In genomic region chr22:38266120-38266519, GRCh38 we compare ENCODE assay signal across 2 cellular contexts.
TF ChIP-seq lines count a peak whose summit lies in the region.

No MANE protein-coding gene starts in this region.

TF ChIP-seq in HepG2, 621 proteins besides CTCF, POLR2A, EP300 and RAD21:
- TF ChIP-seq KLF11 (CRISPR knock-in tag; IDR thresholded peaks at IDR 0.05) (no peak), RAD51 (IDR thresholded peaks at IDR 0.05; ENCODE audit: borderline replicate concordance) (peak; percentile 21; the same call in 1 of the 2 replicates)

TF ChIP-seq in K562, 482 proteins besides CTCF, POLR2A, EP300 and RAD21 (continues in another document):
- TF ChIP-seq PURB (CRISPR knock-in tag; IDR thresholded peaks at IDR 0.05; ENCODE audit: low read depth) (no peak), TEAD4 (IDR thresholded peaks at IDR 0.05; ENCODE audit: low read length) (peak; percentile 14; the same call in 1 of the 2 replicates), TEAD4 (CRISPR knock-in tag; IDR thresholded peaks at IDR 0.05; ENCODE audit: borderline replicate concordance) (no peak), TOE1 (IDR thresholded peaks at IDR 0.05; ENCODE audit: borderline replicate concordance) (peak; percentile 98), TOE1 (CRISPR knock-in tag; IDR thresholded peaks at IDR 0.05; ENCODE audit: borderline replicate concordance, low read depth) (no peak), BHLHE40 (IDR thresholded peaks at IDR 0.05; ENCODE audit: low read length) (peak; percentile 91), TARDBP (IDR thresholded peaks at IDR 0.05) (no peak), CSDE1 (IDR thresholded peaks at IDR 0.05) (no peak), RFX5 (IDR thresholded peaks at IDR 0.05; ENCODE audit: low read depth, low read length) (no peak), CBX8 (IDR thresholded peaks at IDR 0.05; ENCODE audit: borderline replicate concordance, extremely low read depth, low read depth, low read length, poor library complexity, severe bottlenecking) (no peak), MTA1 (IDR thresholded peaks at IDR 0.05; ENCODE audit: borderline replicate concordance) (no peak), POLR3G (IDR thresholded peaks at IDR 0.05; ENCODE audit: extremely low read depth, insufficient read length, insufficient replicate concordance) (no peak), ZKSCAN3 (CRISPR knock-in tag; IDR thresholded peaks at IDR 0.05) (no peak), ZNF592 (IDR thresholded peaks at IDR 0.05) (peak; percentile 85), XRCC5 (IDR thresholded peaks at IDR 0.05; ENCODE audit: low read depth, low read length) (no peak), ZNF311 (CRISPR knock-in tag; IDR thresholded peaks at IDR 0.05) (no peak), SNRNP70 (optimal IDR thresholded peaks at IDR 0.05; ENCODE audit: low read depth, low read length) (no peak), CREB3L1 (IDR thresholded peaks at IDR 0.05; ENCODE audit: borderline replicate concordance, low read depth) (peak; percentile 41; the same call in 1 of the 2 replicates), JUND (IDR thresholded peaks at IDR 0.05; ENCODE audit: borderline replicate concordance, low read depth, low read length) (no peak), JUND (tag; IDR thresholded peaks at IDR 0.05; ENCODE audit: borderline replicate concordance, low read depth, low read length) (no peak; the same call in 2 of the 3 replicates), ADNP (tag; IDR thresholded peaks at IDR 0.05) (no peak), RHOXF2B (CRISPR knock-in tag; conservative IDR thresholded peaks at IDR 0.05) (no peak), RBM25 (IDR thresholded peaks at IDR 0.05; ENCODE audit: low read depth, low read length, severe bottlenecking) (no peak), IRF2 (CRISPR knock-in tag; IDR thresholded peaks at IDR 0.05) (no peak), HIVEP1 (CRISPR knock-in tag; IDR thresholded peaks at IDR 0.05) (no peak), KAT7 (CRISPR knock-in tag; IDR thresholded peaks at IDR 0.05; ENCODE audit: borderline replicate concordance) (no peak), ZNF263 (CRISPR knock-in tag; IDR thresholded peaks at IDR 0.05; ENCODE audit: borderline replicate concordance) (no peak), MCM3 (IDR thresholded peaks at IDR 0.05) (no peak), ZNF75A (CRISPR knock-in tag; IDR thresholded peaks at IDR 0.05) (no peak), MAX (CRISPR knock-in tag; IDR thresholded peaks at IDR 0.05) (peak; percentile 94), DPF2 (IDR thresholded peaks at IDR 0.05) (peak; percentile 42; the same call in 1 of the 2 replicates), E4F1 (CRISPR knock-in tag; IDR thresholded peaks at IDR 0.05; ENCODE audit: borderline replicate concordance) (no peak), CXXC5 (CRISPR knock-in tag; IDR thresholded peaks at IDR 0.05) (peak; percentile 71), MLLT1 (IDR thresholded peaks at IDR 0.05) (peak in 1 of 2 experiments; percentile 78; a peak in 2 of 4 replicates), HNRNPUL1 (IDR thresholded peaks at IDR 0.05; ENCODE audit: low read length) (no peak), ZNF77 (CRISPR knock-in tag; IDR thresholded peaks at IDR 0.05) (no peak), ZNF589 (CRISPR knock-in tag; IDR thresholded peaks at IDR 0.05; ENCODE audit: low read depth) (peak; percentile 44; the same call in 1 of the 2 replicates), PCBP2 (IDR thresholded peaks at IDR 0.05; ENCODE audit: low read depth, low read length, poor library complexity, severe bottlenecking) (no peak), HDAC1 (IDR thresholded peaks at IDR 0.05) (peak in 1 of 2 experiments; percentile 34; a peak in 1 of 4 replicates), ZNF224 (CRISPR knock-in tag; IDR thresholded peaks at IDR 0.05) (no peak), YBX1 (IDR thresholded peaks at IDR 0.05) (no peak), DMBX1 (CRISPR knock-in tag; IDR thresholded peaks at IDR 0.05; ENCODE audit: borderline replicate concordance) (peak; percentile 49; the same call in 1 of the 2 replicates), ZNF232 (CRISPR knock-in tag; IDR thresholded peaks at IDR 0.05) (no peak), USF2 (CRISPR knock-in tag; IDR thresholded peaks at IDR 0.05) (peak; percentile 93), SRSF1 (IDR thresholded peaks at IDR 0.05; ENCODE audit: low read depth, low read length) (no peak), SMAD3 (CRISPR knock-in tag; conservative IDR thresholded peaks at IDR 0.05) (0 out of 2 replicates have a peak, but pooled peaks have one; percentile 3), HNRNPLL (IDR thresholded peaks at IDR 0.05; ENCODE audit: low read depth, low read length, poor library complexity, severe bottlenecking) (no peak), TCF3 (CRISPR knock-in tag; IDR thresholded peaks at IDR 0.05) (no peak; the same call in 1 of the 2 replicates), E2F1 (CRISPR knock-in tag; IDR thresholded peaks at IDR 0.05) (no peak), TSC22D4 (tag; IDR thresholded peaks at IDR 0.05) (no peak), ZBTB17 (CRISPR knock-in tag; IDR thresholded peaks at IDR 0.05) (0 out of 2 replicates have a peak, but pooled peaks have one; percentile 68), TFAP4 (CRISPR knock-in tag; IDR thresholded peaks at IDR 0.05; ENCODE audit: borderline replicate concordance) (peak; percentile 48; the same call in 1 of the 2 replicates), EZH2 (IDR thresholded peaks at IDR 0.05; ENCODE audit: borderline replicate concordance, low read depth, low read length) (no peak), ZNF780A (CRISPR knock-in tag; IDR thresholded peaks at IDR 0.05) (no peak), GATA2 (CRISPR knock-in tag; IDR thresholded peaks at IDR 0.05) (no peak), MECOM (CRISPR knock-in tag; IDR thresholded peaks at IDR 0.05) (no peak), ZNF24 (IDR thresholded peaks at IDR 0.05) (no peak), IFI16 (CRISPR knock-in tag; IDR thresholded peaks at IDR 0.05) (no peak), PML (IDR thresholded peaks at IDR 0.05; ENCODE audit: low read length) (no peak)
